1 cellular context compared by ENCODE assay signal in the genomic region with DNA sequence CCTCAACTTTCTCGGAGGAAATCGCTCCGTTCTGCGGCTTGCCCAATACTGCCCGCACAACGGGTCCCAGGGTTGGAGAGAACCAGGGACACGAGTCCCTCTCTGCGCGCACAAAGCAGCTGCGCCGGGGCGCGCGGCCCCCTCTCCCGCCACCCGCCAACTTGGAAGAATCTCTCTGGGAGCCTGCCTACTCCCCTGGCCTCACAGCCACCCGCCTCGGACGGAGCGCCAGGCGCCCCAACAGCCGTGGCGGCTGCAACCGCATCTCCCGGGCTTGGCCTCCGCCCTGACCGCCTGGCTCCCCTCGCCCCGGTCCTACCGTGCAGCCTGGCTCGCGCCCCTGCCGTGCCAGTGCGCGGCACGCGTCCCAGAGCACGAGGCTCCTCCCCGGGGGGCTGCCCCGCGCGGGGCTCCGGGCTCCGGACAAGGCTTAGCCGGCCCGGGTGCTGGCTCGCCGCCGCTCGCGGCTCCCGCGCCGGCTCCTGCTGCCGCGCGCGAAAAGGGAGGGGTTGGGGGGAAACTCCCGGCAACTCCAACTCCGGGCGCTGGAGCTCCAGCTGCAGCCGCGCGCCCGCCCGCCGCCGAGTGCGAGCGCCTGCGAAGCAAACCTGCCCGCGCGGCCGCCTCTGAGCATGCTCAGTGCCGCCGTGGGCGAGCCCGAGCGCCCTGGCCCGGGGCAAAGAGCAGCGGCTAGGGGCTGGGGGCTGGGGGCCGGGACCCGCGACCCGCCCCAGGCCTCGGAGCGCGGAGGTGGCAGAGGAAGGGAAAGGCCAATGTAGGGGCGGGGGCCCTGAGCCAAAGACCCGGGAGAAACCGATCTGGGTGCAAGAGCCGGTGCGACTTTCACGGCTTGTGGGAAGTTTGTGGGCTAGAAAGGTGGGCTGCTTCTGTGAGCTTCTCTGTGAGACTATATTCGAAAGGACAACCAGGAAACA.
TF ChIP-seq lines count a peak whose summit lies in the region.

TSS of gene STXBP6 (minus strand) at position 589 of the 935 bp plus-strand sequence. CDS start 75,329 bp downstream, outside the sequence.

TF ChIP-seq in HepG2, 621 proteins besides CTCF, POLR2A, EP300 and RAD21 (continued from another document and continues in another):
- TF ChIP-seq FOXK1 (CRISPR knock-in tag; IDR thresholded peaks at IDR 0.05; ENCODE audit: borderline replicate concordance, low read depth) (peak; percentile 26; the same call in 1 of the 2 replicates), REXO4 (CRISPR knock-in tag; IDR thresholded peaks at IDR 0.05; ENCODE audit: borderline replicate concordance) (peak; percentile 52; the same call in 1 of the 2 replicates), HMG20B (CRISPR knock-in tag; conservative IDR thresholded peaks at IDR 0.05) (0 out of 2 replicates have a peak, but pooled peaks have one; percentile 28), ONECUT2 (CRISPR knock-in tag; IDR thresholded peaks at IDR 0.05) (peak; percentile 35; the same call in 1 of the 2 replicates), THAP9 (CRISPR knock-in tag; IDR thresholded peaks at IDR 0.05; ENCODE audit: borderline replicate concordance) (no peak), ZNF552 (CRISPR knock-in tag; IDR thresholded peaks at IDR 0.05; ENCODE audit: borderline replicate concordance) (peak; percentile 70; the same call in 1 of the 2 replicates), ZNF782 (CRISPR knock-in tag; IDR thresholded peaks at IDR 0.05; ENCODE audit: borderline replicate concordance) (peak; percentile 96), ZNF570 (CRISPR knock-in tag; IDR thresholded peaks at IDR 0.05; ENCODE audit: borderline replicate concordance) (peak; percentile 97), MYNN (CRISPR knock-in tag; IDR thresholded peaks at IDR 0.05; ENCODE audit: low read depth) (0 out of 2 replicates have a peak, but pooled peaks have one; percentile 25), ZNF713 (CRISPR knock-in tag; IDR thresholded peaks at IDR 0.05) (no peak), SRSF1 (optimal IDR thresholded peaks at IDR 0.05; ENCODE audit: low read depth, low read length) (peak; percentile 93), ZC3H13 (CRISPR knock-in tag; IDR thresholded peaks at IDR 0.05) (peak; percentile 69; the same call in 1 of the 2 replicates), AKAP8 (CRISPR knock-in tag; IDR thresholded peaks at IDR 0.05) (no peak), ZSCAN21 (CRISPR knock-in tag; IDR thresholded peaks at IDR 0.05; ENCODE audit: borderline replicate concordance) (peak; percentile 82; the same call in 1 of the 2 replicates), ZNF543 (CRISPR knock-in tag; IDR thresholded peaks at IDR 0.05) (peak; percentile 88; the same call in 1 of the 2 replicates), NR2F6 (IDR thresholded peaks at IDR 0.05) (no peak), NR2F6 (CRISPR knock-in tag; IDR thresholded peaks at IDR 0.05) (no peak), ZNF644 (CRISPR knock-in tag; IDR thresholded peaks at IDR 0.05; ENCODE audit: low read depth) (peak; percentile 29; the same call in 1 of the 2 replicates), TOPORS (CRISPR knock-in tag; IDR thresholded peaks at IDR 0.05) (peak; percentile 83; the same call in 1 of the 2 replicates), ZNF138 (CRISPR knock-in tag; IDR thresholded peaks at IDR 0.05; ENCODE audit: low read depth) (peak; percentile 89; the same call in 1 of the 2 replicates), FLYWCH1 (CRISPR knock-in tag; IDR thresholded peaks at IDR 0.05) (0 out of 2 replicates have a peak, but pooled peaks have one; percentile 91), GZF1 (CRISPR knock-in tag; IDR thresholded peaks at IDR 0.05) (no peak), ZNF224 (CRISPR knock-in tag; IDR thresholded peaks at IDR 0.05) (peak; percentile 90), STAG1 (CRISPR knock-in tag; IDR thresholded peaks at IDR 0.05) (peak; percentile 21; the same call in 1 of the 2 replicates), ZNF737 (CRISPR knock-in tag; IDR thresholded peaks at IDR 0.05; ENCODE audit: borderline replicate concordance) (no peak; the same call in none of the 2 replicates), ZNF282 (IDR thresholded peaks at IDR 0.05; ENCODE audit: partially characterized antibody) (no peak), NR2F2 (IDR thresholded peaks at IDR 0.05; ENCODE audit: borderline replicate concordance, low read depth) (0 out of 2 replicates have a peak, but pooled peaks have one; percentile 24), IRF2 (CRISPR knock-in tag; IDR thresholded peaks at IDR 0.05) (peak; percentile 43; the same call in 1 of the 2 replicates), CHCHD3 (CRISPR knock-in tag; IDR thresholded peaks at IDR 0.05) (peak; percentile 17; the same call in 1 of the 2 replicates), TERF1 (CRISPR knock-in tag; IDR thresholded peaks at IDR 0.05) (0 out of 2 replicates have a peak, but pooled peaks have one; percentile 26), ZNF33A (CRISPR knock-in tag; IDR thresholded peaks at IDR 0.05; ENCODE audit: borderline replicate concordance) (no peak), MLXIP (CRISPR knock-in tag; IDR thresholded peaks at IDR 0.05; ENCODE audit: borderline replicate concordance) (peak; percentile 73; the same call in 1 of the 2 replicates), NFE2L2 (IDR thresholded peaks at IDR 0.05; ENCODE audit: low read length) (no peak), ZNF776 (CRISPR knock-in tag; IDR thresholded peaks at IDR 0.05) (peak; percentile 81; the same call in 1 of the 2 replicates), ZNF383 (CRISPR knock-in tag; IDR thresholded peaks at IDR 0.05; ENCODE audit: borderline replicate concordance) (0 out of 2 replicates have a peak, but pooled peaks have one; percentile 63), ZNF354B (CRISPR knock-in tag; IDR thresholded peaks at IDR 0.05) (no peak), ZC3H4 (CRISPR knock-in tag; IDR thresholded peaks at IDR 0.05; ENCODE audit: borderline replicate concordance) (no peak; the same call in 1 of the 2 replicates), CBFB (CRISPR knock-in tag; IDR thresholded peaks at IDR 0.05) (peak; percentile 45; the same call in 1 of the 2 replicates), HNF1B (CRISPR knock-in tag; IDR thresholded peaks at IDR 0.05) (no peak), HDAC6 (IDR thresholded peaks at IDR 0.05; ENCODE audit: low read depth, low read length) (peak; percentile 96; the same call in 1 of the 2 replicates), TBP (CRISPR knock-in tag; IDR thresholded peaks at IDR 0.05) (0 out of 2 replicates have a peak, but pooled peaks have one; percentile 16), HCFC1 (IDR thresholded peaks at IDR 0.05; ENCODE audit: low read depth, low read length) (no peak)
- TF ChIP-seq, protein P1, sequence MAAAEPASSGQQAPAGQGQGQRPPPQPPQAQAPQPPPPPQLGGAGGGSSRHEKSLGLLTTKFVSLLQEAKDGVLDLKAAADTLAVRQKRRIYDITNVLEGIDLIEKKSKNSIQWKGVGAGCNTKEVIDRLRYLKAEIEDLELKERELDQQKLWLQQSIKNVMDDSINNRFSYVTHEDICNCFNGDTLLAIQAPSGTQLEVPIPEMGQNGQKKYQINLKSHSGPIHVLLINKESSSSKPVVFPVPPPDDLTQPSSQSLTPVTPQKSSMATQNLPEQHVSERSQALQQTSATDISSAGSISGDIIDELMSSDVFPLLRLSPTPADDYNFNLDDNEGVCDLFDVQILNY (CRISPR knock-in tag; conservative IDR thresholded peaks at IDR 0.05), result no peak; the same call in 1 of the 2 replicates
- TF ChIP-seq, protein P2, sequence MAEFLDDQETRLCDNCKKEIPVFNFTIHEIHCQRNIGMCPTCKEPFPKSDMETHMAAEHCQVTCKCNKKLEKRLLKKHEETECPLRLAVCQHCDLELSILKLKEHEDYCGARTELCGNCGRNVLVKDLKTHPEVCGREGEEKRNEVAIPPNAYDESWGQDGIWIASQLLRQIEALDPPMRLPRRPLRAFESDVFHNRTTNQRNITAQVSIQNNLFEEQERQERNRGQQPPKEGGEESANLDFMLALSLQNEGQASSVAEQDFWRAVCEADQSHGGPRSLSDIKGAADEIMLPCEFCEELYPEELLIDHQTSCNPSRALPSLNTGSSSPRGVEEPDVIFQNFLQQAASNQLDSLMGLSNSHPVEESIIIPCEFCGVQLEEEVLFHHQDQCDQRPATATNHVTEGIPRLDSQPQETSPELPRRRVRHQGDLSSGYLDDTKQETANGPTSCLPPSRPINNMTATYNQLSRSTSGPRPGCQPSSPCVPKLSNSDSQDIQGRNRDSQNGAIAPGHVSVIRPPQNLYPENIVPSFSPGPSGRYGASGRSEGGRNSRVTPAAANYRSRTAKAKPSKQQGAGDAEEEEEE (CRISPR knock-in tag; IDR thresholded peaks at IDR 0.05; ENCODE audit: borderline replicate concordance), result no peak
- TF ChIP-seq, protein P3, sequence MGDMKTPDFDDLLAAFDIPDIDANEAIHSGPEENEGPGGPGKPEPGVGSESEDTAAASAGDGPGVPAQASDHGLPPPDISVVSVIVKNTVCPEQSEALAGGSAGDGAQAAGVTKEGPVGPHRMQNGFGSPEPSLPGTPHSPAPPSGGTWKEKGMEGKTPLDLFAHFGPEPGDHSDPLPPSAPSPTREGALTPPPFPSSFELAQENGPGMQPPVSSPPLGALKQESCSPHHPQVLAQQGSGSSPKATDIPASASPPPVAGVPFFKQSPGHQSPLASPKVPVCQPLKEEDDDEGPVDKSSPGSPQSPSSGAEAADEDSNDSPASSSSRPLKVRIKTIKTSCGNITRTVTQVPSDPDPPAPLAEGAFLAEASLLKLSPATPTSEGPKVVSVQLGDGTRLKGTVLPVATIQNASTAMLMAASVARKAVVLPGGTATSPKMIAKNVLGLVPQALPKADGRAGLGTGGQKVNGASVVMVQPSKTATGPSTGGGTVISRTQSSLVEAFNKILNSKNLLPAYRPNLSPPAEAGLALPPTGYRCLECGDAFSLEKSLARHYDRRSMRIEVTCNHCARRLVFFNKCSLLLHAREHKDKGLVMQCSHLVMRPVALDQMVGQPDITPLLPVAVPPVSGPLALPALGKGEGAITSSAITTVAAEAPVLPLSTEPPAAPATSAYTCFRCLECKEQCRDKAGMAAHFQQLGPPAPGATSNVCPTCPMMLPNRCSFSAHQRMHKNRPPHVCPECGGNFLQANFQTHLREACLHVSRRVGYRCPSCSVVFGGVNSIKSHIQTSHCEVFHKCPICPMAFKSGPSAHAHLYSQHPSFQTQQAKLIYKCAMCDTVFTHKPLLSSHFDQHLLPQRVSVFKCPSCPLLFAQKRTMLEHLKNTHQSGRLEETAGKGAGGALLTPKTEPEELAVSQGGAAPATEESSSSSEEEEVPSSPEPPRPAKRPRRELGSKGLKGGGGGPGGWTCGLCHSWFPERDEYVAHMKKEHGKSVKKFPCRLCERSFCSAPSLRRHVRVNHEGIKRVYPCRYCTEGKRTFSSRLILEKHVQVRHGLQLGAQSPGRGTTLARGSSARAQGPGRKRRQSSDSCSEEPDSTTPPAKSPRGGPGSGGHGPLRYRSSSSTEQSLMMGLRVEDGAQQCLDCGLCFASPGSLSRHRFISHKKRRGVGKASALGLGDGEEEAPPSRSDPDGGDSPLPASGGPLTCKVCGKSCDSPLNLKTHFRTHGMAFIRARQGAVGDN (CRISPR knock-in tag; IDR thresholded peaks at IDR 0.05), result peak; percentile 98
